8 cellular contexts compared by ENCODE assay signal in the genomic region with DNA sequence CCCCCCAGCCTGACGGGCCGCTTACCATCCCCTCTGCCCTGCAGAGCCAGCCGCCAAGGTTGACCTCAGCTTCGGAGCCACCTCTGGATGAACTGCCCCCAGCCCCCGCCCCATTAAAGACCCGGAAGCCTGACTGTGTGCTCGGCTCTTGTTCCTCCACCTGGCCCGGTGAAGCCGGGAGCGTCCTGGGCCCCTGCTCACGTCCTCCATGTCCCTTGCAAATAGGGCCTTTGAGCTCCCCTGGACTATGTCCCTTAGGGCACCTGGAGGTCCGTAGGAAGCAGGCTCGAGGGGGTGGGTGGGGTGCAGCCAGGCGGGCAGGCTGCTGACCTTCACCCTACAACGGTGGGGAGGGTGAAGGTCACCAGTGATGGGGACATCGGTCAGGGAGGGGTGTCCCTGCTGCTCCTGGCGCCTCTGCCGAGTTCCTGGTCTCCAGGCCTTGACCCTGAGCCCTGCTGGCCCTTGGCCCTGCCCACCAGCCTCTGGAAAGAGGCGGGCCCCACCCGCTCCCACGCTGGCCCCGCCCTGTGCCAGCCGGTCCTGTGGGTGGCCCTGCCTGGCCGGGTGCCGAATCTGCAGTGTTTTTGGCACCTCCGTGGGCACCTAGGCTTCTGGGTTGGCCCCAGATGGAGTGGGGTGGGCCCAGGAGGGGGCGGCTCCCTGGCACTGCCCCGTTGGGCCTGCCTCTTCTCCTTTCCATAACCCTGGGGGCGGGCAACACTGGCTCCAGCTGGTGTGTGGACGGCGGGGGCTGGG. TPM values are rescaled to one million over a fixed set of nuclear protein-coding genes. Genes with fewer than 3 reads are reported as not detected.
DNase-seq lines count a peak whose midpoint lies in the region; ATAC-seq lines count a peak whose summit lies in the region.

No MANE protein-coding gene starts in this region.

- DNase-seq in activated naive CD4-positive, alpha-beta T cell treated with anti-CD3 and anti-CD28 coated beads for 36 hours: no peak
- DNase-seq in activated naive CD4-positive, alpha-beta T cell treated with Interleukin-2 at 50 U/mL for 16 hours: no peak
- DNase-seq in central memory CD8-positive, alpha-beta T cell (ENCODE audit: low spot score in 2 of 2): no peak
- DNase-seq in aorta: peak; percentile 89 to 90
- DNase-seq in cerebellar nuclear complex (lab: John Stamatoyannopoulos, UW): no peak
- DNase-seq in occipital lobe (lab: John Stamatoyannopoulos, UW): no peak
- DNase-seq in NCI-H2081 (lab: John Stamatoyannopoulos, UW): no peak

- H3K9ac ChIP-seq in mucosa of rectum (ENCODE audit: low read depth in 1 of 2, low read length in 2 of 2): peak overlapping the region; percentile 41 to 74

- no peaks in the 10 kb centered on the region for H3K27me3 ChIP-seq in mucosa of rectum (ENCODE audit: control insufficient read depth in 2 of 2, insufficient read depth in 2 of 2, low read length in 2 of 2)
- H3K27me3 ChIP-seq in aorta (ENCODE audit: control insufficient read depth in 1 of 2, insufficient read depth in 2 of 2, low read length in 1 of 2): peaks cover 0 to 2% of the 10 kb centered on the region in 2 donors

- peaks cover 3% of the 10 kb centered on the region for H3K36me3 Mint-ChIP-seq in activated naive CD4-positive, alpha-beta T cell treated with anti-CD3 and anti-CD28 coated beads for 36 hours (ENCODE audit: low read depth)
- H3K36me3 Mint-ChIP-seq in central memory CD8-positive, alpha-beta T cell (ENCODE audit: insufficient read depth): peaks cover 22% of the 10 kb centered on the region

- H3K4me1 ChIP-seq in mucosa of rectum (ENCODE audit: control insufficient read depth in 2 of 2, insufficient read depth in 2 of 2, low read length in 2 of 2) (peaks cover 50 to 66% of the 10 kb centered on the region in 2 donors), aorta (ENCODE audit: control insufficient read depth in 1 of 2, insufficient read depth in 2 of 2, low read length in 2 of 2) (no peaks in the 10 kb centered on the region)

- H3K27me3 Mint-ChIP-seq in activated naive CD4-positive, alpha-beta T cell treated with anti-CD3 and anti-CD28 coated beads for 36 hours (ENCODE audit: low read depth): no peaks in the 10 kb centered on the region
- no peaks in the 10 kb centered on the region for H3K27me3 Mint-ChIP-seq in central memory CD8-positive, alpha-beta T cell

- H3K27ac ChIP-seq in mucosa of rectum (ENCODE audit: low read depth in 2 of 2, low read length in 2 of 2) (peak overlapping the region; percentile 95 to 99), aorta (ENCODE audit: low read depth in 1 of 2, low read length in 2 of 2) (peak overlapping the region in 1 of 2 donors; percentile 81)

- peak overlapping the region; percentile 34 for H3K4me3 Mint-ChIP-seq in activated naive CD4-positive, alpha-beta T cell treated with anti-CD3 and anti-CD28 coated beads for 36 hours
- H3K4me3 Mint-ChIP-seq in central memory CD8-positive, alpha-beta T cell: peak overlapping the region; percentile 48

- H3K9me3 ChIP-seq in mucosa of rectum (ENCODE audit: control insufficient read depth in 2 of 2, low read length in 2 of 2) (no peaks in the 10 kb centered on the region), aorta (ENCODE audit: control insufficient read depth, low read length) (no peaks in the 10 kb centered on the region)

- CTCF ChIA-PET in activated naive CD4-positive, alpha-beta T cell treated with anti-CD3 and anti-CD28 coated beads for 36 hours (lab: Charles Lee): interaction anchor here (0.6 to 7.7 kb wide), 24 partner anchors 8 to 446 kb away, joined by 3 to 233 read pairs (median 4); a partner anchor contains a TSS

- H3K36me3 ChIP-seq in mucosa of rectum (ENCODE audit: control insufficient read depth in 2 of 2, insufficient read depth in 2 of 2, low read length in 2 of 2): no peaks in the 10 kb centered on the region
- no peaks in the 10 kb centered on the region for H3K36me3 ChIP-seq in aorta (ENCODE audit: control insufficient read depth in 1 of 2, insufficient read depth in 2 of 2, low read length in 1 of 2)

- intact Hi-C loops in activated naive CD4-positive, alpha-beta T cell treated with anti-CD3 and anti-CD28 coated beads for 36 hours (cut with micrococcal nuclease): loop anchor here (1.0 kb wide), 1 partner anchor 21 kb away; no protein-coding TSS in a partner anchor
- intact Hi-C loops in aorta (cut with DNase I): loop anchor here (1.0 kb wide), 1 partner anchor 22 kb away; no protein-coding TSS in a partner anchor

- H3K4me3 ChIP-seq in mucosa of rectum (ENCODE audit: low read length in 2 of 2) (peak overlapping the region; percentile 44 to 52), aorta (ENCODE audit: low read length in 2 of 2) (no peak overlapping the region)

- 3 to 4% methylated on average over 29 to 31 of the region's 31 CpGs for WGBS in aorta, 2 donors

- H3K4me1 Mint-ChIP-seq in activated naive CD4-positive, alpha-beta T cell treated with anti-CD3 and anti-CD28 coated beads for 36 hours (ENCODE audit: low read depth): peaks cover 33% of the 10 kb centered on the region
- peaks cover 11% of the 10 kb centered on the region for H3K4me1 Mint-ChIP-seq in central memory CD8-positive, alpha-beta T cell

- H3K27ac Mint-ChIP-seq in activated naive CD4-positive, alpha-beta T cell treated with anti-CD3 and anti-CD28 coated beads for 36 hours: peak overlapping the region; percentile 73
- H3K27ac Mint-ChIP-seq in central memory CD8-positive, alpha-beta T cell (ENCODE audit: low read depth): peak overlapping the region; percentile 76

- ATAC-seq in central memory CD8-positive, alpha-beta T cell (replicated peaks; ENCODE audit: extremely low read depth, poor library complexity, severe bottlenecking): no peak
- peak; percentile 0 for ATAC-seq in aorta (ENCODE audit: low FRiP score)

- H3K9me3 Mint-ChIP-seq in activated naive CD4-positive, alpha-beta T cell treated with anti-CD3 and anti-CD28 coated beads for 36 hours: no peaks in the 10 kb centered on the region
- H3K9me3 Mint-ChIP-seq in central memory CD8-positive, alpha-beta T cell: no peaks in the 10 kb centered on the region

RNA-seq across cellular contexts. Expression of a gene that starts 3.3 kb away (rescaled TPM):
- total RNA-seq in activated naive CD4-positive, alpha-beta T cell treated with anti-CD3 and anti-CD28 coated beads for 36 hours: 100 to 1,000 TPM; 153 TPM
- total RNA-seq in aorta (100 to 1,000 TPM in 1 of 2 donors, 10 to 100 TPM in 1; 92.8 to 102 TPM), occipital lobe (11.9 TPM)
- polyA plus RNA-seq in aorta: 100 to 1,000 TPM; 131 to 164 TPM

RNA-seq across cellular contexts. Expression of a gene that starts 3.5 kb away (rescaled TPM):
- 10 to 100 TPM; 50.1 to 52.9 TPM for total RNA-seq in activated naive CD4-positive, alpha-beta T cell treated with anti-CD3 and anti-CD28 coated beads for 36 hours
- total RNA-seq in aorta: 100 to 1,000 TPM; 112 to 121 TPM
- polyA plus RNA-seq in aorta: 10 to 100 TPM; 11.8 to 27.4 TPM
- total RNA-seq in occipital lobe: 15.3 TPM

RNA-seq across cellular contexts. Expression of a gene that starts 7.1 kb away (rescaled TPM):
- 1 to 10 TPM in 1 of 2 experiments, under 1 TPM in 1; 0.77 to 1.1 TPM for total RNA-seq in activated naive CD4-positive, alpha-beta T cell treated with anti-CD3 and anti-CD28 coated beads for 36 hours
- 1 to 10 TPM; 3.0 to 3.7 TPM for total RNA-seq in aorta
- polyA plus RNA-seq in aorta: 1 to 10 TPM in 1 of 2 donors, under 1 TPM in 1; 0.88 to 1.1 TPM
- total RNA-seq in occipital lobe: 6.6 TPM

RNA-seq across cellular contexts. Expression of a gene that starts 24.3 kb away (rescaled TPM):
- total RNA-seq in activated naive CD4-positive, alpha-beta T cell treated with anti-CD3 and anti-CD28 coated beads for 36 hours: 100 to 1,000 TPM; 167 to 183 TPM
- 100 to 1,000 TPM; 391 to 397 TPM for total RNA-seq in aorta
- polyA plus RNA-seq in aorta: 1,000 to 10,000 TPM in 1 of 2 donors, 100 to 1,000 TPM in 1; 252 to 1,634 TPM
- 598 TPM for total RNA-seq in occipital lobe

RNA-seq across cellular contexts. Expression of a gene that starts 30.5 kb away (rescaled TPM):
- total RNA-seq in activated naive CD4-positive, alpha-beta T cell treated with anti-CD3 and anti-CD28 coated beads for 36 hours: 10 to 100 TPM; 62.8 to 65.3 TPM
- total RNA-seq in aorta (10 to 100 TPM; 21.9 to 23.3 TPM), occipital lobe (6.7 TPM)
- polyA plus RNA-seq in aorta: 10 to 100 TPM; 43.8 to 68.8 TPM

Comparison
In these comparisons a context has a peak if more than half of its experiments do, and no peak if none do; other contexts are left out.
1. DNase-seq: peak in aorta (2 of 2); none in activated naive CD4-positive, alpha-beta T cell treated with anti-CD3 and anti-CD28 coated beads for 36 hours (single experiment), activated naive CD4-positive, alpha-beta T cell treated with Interleukin-2 at 50 U/mL for 16 hours (single experiment), central memory CD8-positive, alpha-beta T cell (0 of 2), cerebellar nuclear complex (0 of 2), occipital lobe (single experiment) and NCI-H2081 (0 of 2).
2. H3K4me3 ChIP-seq: peak in mucosa of rectum (2 of 2); none in aorta (0 of 2).